Comparison of ENCODE assay signal across 2 cellular contexts in genomic region chr11:120547871-120548681, GRCh38.
TF ChIP-seq lines count a peak whose summit lies in the region.

No MANE protein-coding gene starts in this region.

TF ChIP-seq in HCT116, 20 proteins besides CTCF, POLR2A, EP300 and RAD21 (continued from another document):
- TF ChIP-seq MAX (IDR thresholded peaks at IDR 0.05): peak; percentile 94
- no peak for TF ChIP-seq ZBTB33 (IDR thresholded peaks at IDR 0.05; ENCODE audit: extremely low read depth, insufficient replicate concordance, low read length)
- TF ChIP-seq POLR2AphosphoS5 (IDR thresholded peaks at IDR 0.05; ENCODE audit: low read depth, low read length): peak; percentile 57; the same call in 1 of the 2 replicates
- peak; percentile 78; the same call in 1 of the 2 replicates for TF ChIP-seq FOSL1 (IDR thresholded peaks at IDR 0.05; ENCODE audit: low read depth)
- TF ChIP-seq JUND (IDR thresholded peaks at IDR 0.05): peak; percentile 91
- no peak; the same call in 1 of the 2 replicates for TF ChIP-seq CEBPB (IDR thresholded peaks at IDR 0.05; ENCODE audit: low read depth)
- no peak for TF ChIP-seq ELF1 (IDR thresholded peaks at IDR 0.05; ENCODE audit: borderline replicate concordance, low read depth)
- peak; percentile 81 for TF ChIP-seq SP1 (IDR thresholded peaks at IDR 0.05; ENCODE audit: low read depth)
- peak; percentile 30 for TF ChIP-seq TCF7L2 (IDR thresholded peaks at IDR 0.05; ENCODE audit: borderline replicate concordance, extremely low read depth, insufficient read depth, insufficient read length)

TF ChIP-seq in H1, 55 proteins besides CTCF, POLR2A, EP300 and RAD21 (continued from another document):
- TF ChIP-seq, protein P1, sequence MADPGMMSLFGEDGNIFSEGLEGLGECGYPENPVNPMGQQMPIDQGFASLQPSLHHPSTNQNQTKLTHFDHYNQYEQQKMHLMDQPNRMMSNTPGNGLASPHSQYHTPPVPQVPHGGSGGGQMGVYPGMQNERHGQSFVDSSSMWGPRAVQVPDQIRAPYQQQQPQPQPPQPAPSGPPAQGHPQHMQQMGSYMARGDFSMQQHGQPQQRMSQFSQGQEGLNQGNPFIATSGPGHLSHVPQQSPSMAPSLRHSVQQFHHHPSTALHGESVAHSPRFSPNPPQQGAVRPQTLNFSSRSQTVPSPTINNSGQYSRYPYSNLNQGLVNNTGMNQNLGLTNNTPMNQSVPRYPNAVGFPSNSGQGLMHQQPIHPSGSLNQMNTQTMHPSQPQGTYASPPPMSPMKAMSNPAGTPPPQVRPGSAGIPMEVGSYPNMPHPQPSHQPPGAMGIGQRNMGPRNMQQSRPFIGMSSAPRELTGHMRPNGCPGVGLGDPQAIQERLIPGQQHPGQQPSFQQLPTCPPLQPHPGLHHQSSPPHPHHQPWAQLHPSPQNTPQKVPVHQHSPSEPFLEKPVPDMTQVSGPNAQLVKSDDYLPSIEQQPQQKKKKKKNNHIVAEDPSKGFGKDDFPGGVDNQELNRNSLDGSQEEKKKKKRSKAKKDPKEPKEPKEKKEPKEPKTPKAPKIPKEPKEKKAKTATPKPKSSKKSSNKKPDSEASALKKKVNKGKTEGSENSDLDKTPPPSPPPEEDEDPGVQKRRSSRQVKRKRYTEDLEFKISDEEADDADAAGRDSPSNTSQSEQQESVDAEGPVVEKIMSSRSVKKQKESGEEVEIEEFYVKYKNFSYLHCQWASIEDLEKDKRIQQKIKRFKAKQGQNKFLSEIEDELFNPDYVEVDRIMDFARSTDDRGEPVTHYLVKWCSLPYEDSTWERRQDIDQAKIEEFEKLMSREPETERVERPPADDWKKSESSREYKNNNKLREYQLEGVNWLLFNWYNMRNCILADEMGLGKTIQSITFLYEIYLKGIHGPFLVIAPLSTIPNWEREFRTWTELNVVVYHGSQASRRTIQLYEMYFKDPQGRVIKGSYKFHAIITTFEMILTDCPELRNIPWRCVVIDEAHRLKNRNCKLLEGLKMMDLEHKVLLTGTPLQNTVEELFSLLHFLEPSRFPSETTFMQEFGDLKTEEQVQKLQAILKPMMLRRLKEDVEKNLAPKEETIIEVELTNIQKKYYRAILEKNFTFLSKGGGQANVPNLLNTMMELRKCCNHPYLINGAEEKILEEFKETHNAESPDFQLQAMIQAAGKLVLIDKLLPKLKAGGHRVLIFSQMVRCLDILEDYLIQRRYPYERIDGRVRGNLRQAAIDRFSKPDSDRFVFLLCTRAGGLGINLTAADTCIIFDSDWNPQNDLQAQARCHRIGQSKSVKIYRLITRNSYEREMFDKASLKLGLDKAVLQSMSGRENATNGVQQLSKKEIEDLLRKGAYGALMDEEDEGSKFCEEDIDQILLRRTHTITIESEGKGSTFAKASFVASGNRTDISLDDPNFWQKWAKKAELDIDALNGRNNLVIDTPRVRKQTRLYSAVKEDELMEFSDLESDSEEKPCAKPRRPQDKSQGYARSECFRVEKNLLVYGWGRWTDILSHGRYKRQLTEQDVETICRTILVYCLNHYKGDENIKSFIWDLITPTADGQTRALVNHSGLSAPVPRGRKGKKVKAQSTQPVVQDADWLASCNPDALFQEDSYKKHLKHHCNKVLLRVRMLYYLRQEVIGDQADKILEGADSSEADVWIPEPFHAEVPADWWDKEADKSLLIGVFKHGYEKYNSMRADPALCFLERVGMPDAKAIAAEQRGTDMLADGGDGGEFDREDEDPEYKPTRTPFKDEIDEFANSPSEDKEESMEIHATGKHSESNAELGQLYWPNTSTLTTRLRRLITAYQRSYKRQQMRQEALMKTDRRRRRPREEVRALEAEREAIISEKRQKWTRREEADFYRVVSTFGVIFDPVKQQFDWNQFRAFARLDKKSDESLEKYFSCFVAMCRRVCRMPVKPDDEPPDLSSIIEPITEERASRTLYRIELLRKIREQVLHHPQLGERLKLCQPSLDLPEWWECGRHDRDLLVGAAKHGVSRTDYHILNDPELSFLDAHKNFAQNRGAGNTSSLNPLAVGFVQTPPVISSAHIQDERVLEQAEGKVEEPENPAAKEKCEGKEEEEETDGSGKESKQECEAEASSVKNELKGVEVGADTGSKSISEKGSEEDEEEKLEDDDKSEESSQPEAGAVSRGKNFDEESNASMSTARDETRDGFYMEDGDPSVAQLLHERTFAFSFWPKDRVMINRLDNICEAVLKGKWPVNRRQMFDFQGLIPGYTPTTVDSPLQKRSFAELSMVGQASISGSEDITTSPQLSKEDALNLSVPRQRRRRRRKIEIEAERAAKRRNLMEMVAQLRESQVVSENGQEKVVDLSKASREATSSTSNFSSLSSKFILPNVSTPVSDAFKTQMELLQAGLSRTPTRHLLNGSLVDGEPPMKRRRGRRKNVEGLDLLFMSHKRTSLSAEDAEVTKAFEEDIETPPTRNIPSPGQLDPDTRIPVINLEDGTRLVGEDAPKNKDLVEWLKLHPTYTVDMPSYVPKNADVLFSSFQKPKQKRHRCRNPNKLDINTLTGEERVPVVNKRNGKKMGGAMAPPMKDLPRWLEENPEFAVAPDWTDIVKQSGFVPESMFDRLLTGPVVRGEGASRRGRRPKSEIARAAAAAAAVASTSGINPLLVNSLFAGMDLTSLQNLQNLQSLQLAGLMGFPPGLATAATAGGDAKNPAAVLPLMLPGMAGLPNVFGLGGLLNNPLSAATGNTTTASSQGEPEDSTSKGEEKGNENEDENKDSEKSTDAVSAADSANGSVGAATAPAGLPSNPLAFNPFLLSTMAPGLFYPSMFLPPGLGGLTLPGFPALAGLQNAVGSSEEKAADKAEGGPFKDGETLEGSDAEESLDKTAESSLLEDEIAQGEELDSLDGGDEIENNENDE (IDR thresholded peaks at IDR 0.05; ENCODE audit: insufficient replicate concordance, low read length): no peak
